ENCODE assay signal across 8 cellular contexts in genomic region chr2:43178602-43179542, GRCh38. TPM values are rescaled to one million over a fixed set of nuclear protein-coding genes. Genes with fewer than 3 reads are reported as not detected.
DNase-seq lines count a peak whose midpoint lies in the region; ATAC-seq and TF ChIP-seq lines count a peak whose summit lies in the region.

No MANE protein-coding gene starts in this region.

- peak overlapping the region; percentile 43 for H3K4me3 Mint-ChIP-seq in activated T-cell treated with anti-CD3 and anti-CD28 coated beads, Interleukin-2, amount 50 U/mL, for 4 hours
- H3K4me3 Mint-ChIP-seq in nephron progenitor cell, result peak overlapping the region; percentile 45

- H3K36me3 Mint-ChIP-seq in activated T-cell treated with anti-CD3 and anti-CD28 coated beads, Interleukin-2, amount 50 U/mL, for 4 hours (ENCODE audit: insufficient read depth), result no peaks in the 10 kb centered on the region
- H3K36me3 Mint-ChIP-seq in nephron progenitor cell (ENCODE audit: low read depth), result no peaks in the 10 kb centered on the region

- H3K27me3 Mint-ChIP-seq in activated T-cell treated with anti-CD3 and anti-CD28 coated beads, Interleukin-2, amount 50 U/mL, for 4 hours (ENCODE audit: low read depth), result no peaks in the 10 kb centered on the region
- H3K27me3 Mint-ChIP-seq in nephron progenitor cell (ENCODE audit: low read depth, poor library complexity), result peaks cover 2% of the 10 kb centered on the region

- no peak for TF ChIP-seq CTCF in nephron progenitor cell (IDR thresholded peaks at IDR 0.05)

- DNase-seq in Daoy (ENCODE audit: low read depth), result peak; percentile 90
- peak; percentile 14 for DNase-seq in NCI-H128 (lab: John Stamatoyannopoulos, UW; ENCODE audit: unreplicated experiment)
- DNase-seq in activated T-cell treated with anti-CD3 and anti-CD28 coated beads, Interleukin-2, amount 50 U/mL, for 4 hours, result peak; percentile 19
- peak; percentile 84 for DNase-seq in fibroblast of peridontal ligament (ENCODE audit: extremely low read depth)
- DNase-seq in nephron progenitor cell, result peak; percentile 64
- no peak for DNase-seq in midbrain (lab: John Stamatoyannopoulos, UW)
- DNase-seq in occipital lobe (lab: John Stamatoyannopoulos, UW), result no peak

- H3K9me3 Mint-ChIP-seq in activated T-cell treated with anti-CD3 and anti-CD28 coated beads, Interleukin-2, amount 50 U/mL, for 4 hours, result no peaks in the 10 kb centered on the region
- H3K9me3 Mint-ChIP-seq in nephron progenitor cell, result no peaks in the 10 kb centered on the region

- H3K27ac Mint-ChIP-seq in nephron progenitor cell, result peak overlapping the region; percentile 98

- H3K4me1 Mint-ChIP-seq in activated T-cell treated with anti-CD3 and anti-CD28 coated beads, Interleukin-2, amount 50 U/mL, for 4 hours (ENCODE audit: low read depth), result peaks cover 76% of the 10 kb centered on the region
- peaks cover 59% of the 10 kb centered on the region for H3K4me1 Mint-ChIP-seq in nephron progenitor cell

- no peak for ATAC-seq in activated T-cell treated with anti-CD3 and anti-CD28 coated beads, Interleukin-2, amount 50 U/mL, for 4 hours
- no peak for ATAC-seq in GM19023 (IDR thresholded peaks at IDR 0.05; ENCODE audit: unreplicated experiment)

RNA-seq across cellular contexts. Expression of gene ZFP36L2, which starts 47.5 kb away (rescaled TPM):
- total RNA-seq in Daoy (2014; rRNA removed; shearing (Covaris generic)), result 2.3 and 4.1 TPM in 2 replicates
- total RNA-seq in activated T-cell treated with anti-CD3 and anti-CD28 coated beads, Interleukin-2, amount 50 U/mL, for 4 hours, result 10 to 100 TPM; 67.7 to 81.4 (median 75.5) TPM
- 2.5 TPM for total RNA-seq in occipital lobe

Comparison
In these comparisons a context has a peak if more than half of its experiments do, and no peak if none do; other contexts are left out.
1. DNase-seq: peak in Daoy (single experiment), NCI-H128 (single experiment), activated T-cell treated with anti-CD3 and anti-CD28 coated beads, Interleukin-2, amount 50 U/mL, for 4 hours (single experiment), fibroblast of peridontal ligament (single experiment) and nephron progenitor cell (single experiment); none in midbrain (single experiment) and occipital lobe (single experiment).
2. RNA of gene ZFP36L2, which starts 47.5 kb away (total RNA-seq): 67.7 to 81.4 TPM in activated T-cell treated with anti-CD3 and anti-CD28 coated beads, Interleukin-2, amount 50 U/mL, for 4 hours; 2.3 to 4.1 TPM in Daoy and 2.5 TPM in occipital lobe (single experiment); every median in the first group is over 10 times any median in the second.